Comparison of ENCODE assay signal across 1 cellular context in the genomic region with DNA sequence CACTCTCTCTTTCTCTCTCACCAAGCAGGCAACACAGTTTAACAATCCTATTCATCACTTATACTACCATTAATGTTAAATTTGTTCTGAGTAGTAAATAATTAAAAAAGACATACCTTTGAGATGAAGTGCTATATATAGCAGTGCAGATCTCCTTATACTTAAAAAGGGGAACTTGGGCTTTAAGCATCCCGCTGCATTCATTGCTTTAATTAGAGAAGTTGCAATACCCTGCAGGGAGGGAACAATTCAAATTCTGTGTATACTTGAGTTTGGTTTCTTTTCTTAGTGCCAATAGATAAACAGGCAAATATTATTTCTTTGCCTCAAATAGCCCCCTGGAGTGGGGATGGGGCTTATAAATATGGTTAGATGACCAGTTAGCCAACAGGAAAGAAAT.
TF ChIP-seq lines count a peak whose summit lies in the region.

No MANE protein-coding gene starts in this region.

TF ChIP-seq in H1, 55 proteins besides CTCF, POLR2A, EP300 and RAD21:
- TF ChIP-seq SRF (IDR thresholded peaks at IDR 0.05; ENCODE audit: low read depth, low read length) (no peak), MAX (IDR thresholded peaks at IDR 0.05) (no peak), RBBP5 (IDR thresholded peaks at IDR 0.05; ENCODE audit: borderline replicate concordance, low read depth, low read length) (no peak), CTBP2 (IDR thresholded peaks at IDR 0.05; ENCODE audit: borderline replicate concordance, insufficient read depth, insufficient read length, low read length) (no peak), KDM4A (IDR thresholded peaks at IDR 0.05; ENCODE audit: low read depth, low read length, severe bottlenecking) (no peak), BRCA1 (IDR thresholded peaks at IDR 0.05; ENCODE audit: low read depth, low read length) (no peak), TAF1 (IDR thresholded peaks at IDR 0.05; ENCODE audit: low read depth, low read length) (no peak), ASH2L (IDR thresholded peaks at IDR 0.05; ENCODE audit: low read length) (no peak), TEAD4 (IDR thresholded peaks at IDR 0.05; ENCODE audit: low read depth, low read length) (no peak), E2F6 (IDR thresholded peaks at IDR 0.05) (no peak), EGR1 (IDR thresholded peaks at IDR 0.05; ENCODE audit: borderline replicate concordance, low read depth, low read length) (no peak)
